In the genomic region with DNA sequence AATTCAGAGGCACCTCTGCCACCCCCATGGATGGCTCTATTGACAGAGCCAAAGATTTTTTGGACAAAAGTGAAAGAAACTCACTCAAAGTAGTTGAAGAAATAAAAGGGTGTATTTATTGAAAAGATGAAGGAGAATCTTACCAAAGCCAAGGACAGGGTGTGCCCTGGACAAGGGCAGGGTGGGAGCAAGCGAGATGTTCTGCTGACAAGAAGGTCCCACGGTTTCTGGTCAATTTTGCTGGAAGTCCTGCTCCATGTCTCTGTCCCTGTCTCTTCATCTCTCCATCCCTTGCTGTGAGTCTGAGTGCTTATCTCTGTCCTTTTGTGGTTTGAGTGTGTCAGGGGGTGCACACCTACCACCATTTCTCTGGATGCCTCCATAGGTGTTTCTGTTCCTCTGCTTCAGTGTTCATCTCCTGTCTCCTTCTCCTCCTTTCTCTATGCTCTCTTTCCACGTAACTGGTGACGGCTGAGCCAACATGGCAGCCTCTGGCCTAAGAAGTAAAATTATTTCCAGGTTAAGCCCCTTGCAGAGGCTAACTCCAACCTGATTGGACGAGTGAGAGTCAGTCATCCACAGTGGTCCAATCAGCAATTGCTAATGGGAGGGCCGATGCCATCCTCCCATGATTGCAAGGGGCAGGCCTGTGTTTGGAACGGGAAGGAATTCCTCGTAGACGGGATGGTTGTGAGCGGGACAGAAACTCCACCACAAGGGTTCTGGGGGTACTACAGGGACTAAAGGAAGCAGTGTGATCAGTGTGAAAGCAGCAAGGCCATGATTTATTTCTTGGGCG, we compare ENCODE assay signal across 1 cellular context.
A peak's percentile ranks its signal among the peaks of the same experiment; 100 is the strongest.
TF ChIP-seq lines count a peak whose summit lies in the region.

No MANE protein-coding gene starts in this region.

TF ChIP-seq in K562, 482 proteins besides CTCF, POLR2A, EP300 and RAD21 (continued from another document):
- TF ChIP-seq, protein P1, sequence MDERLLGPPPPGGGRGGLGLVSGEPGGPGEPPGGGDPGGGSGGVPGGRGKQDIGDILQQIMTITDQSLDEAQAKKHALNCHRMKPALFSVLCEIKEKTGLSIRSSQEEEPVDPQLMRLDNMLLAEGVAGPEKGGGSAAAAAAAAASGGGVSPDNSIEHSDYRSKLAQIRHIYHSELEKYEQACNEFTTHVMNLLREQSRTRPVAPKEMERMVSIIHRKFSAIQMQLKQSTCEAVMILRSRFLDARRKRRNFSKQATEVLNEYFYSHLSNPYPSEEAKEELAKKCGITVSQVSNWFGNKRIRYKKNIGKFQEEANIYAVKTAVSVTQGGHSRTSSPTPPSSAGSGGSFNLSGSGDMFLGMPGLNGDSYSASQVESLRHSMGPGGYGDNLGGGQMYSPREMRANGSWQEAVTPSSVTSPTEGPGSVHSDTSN (CRISPR knock-in tag; IDR thresholded peaks at IDR 0.05; ENCODE audit: low read depth): peak; percentile 29; the same call in 1 of the 2 replicates
- TF ChIP-seq, protein P1 (tag; conservative IDR thresholded peaks at IDR 0.05; ENCODE audit: low read depth): peak; percentile 71
- TF ChIP-seq ASH1L (IDR thresholded peaks at IDR 0.05; ENCODE audit: borderline replicate concordance, low read depth, partially characterized antibody): peak; percentile 60
